Comparison of ENCODE assay signal across 6 cellular contexts in the genomic region with DNA sequence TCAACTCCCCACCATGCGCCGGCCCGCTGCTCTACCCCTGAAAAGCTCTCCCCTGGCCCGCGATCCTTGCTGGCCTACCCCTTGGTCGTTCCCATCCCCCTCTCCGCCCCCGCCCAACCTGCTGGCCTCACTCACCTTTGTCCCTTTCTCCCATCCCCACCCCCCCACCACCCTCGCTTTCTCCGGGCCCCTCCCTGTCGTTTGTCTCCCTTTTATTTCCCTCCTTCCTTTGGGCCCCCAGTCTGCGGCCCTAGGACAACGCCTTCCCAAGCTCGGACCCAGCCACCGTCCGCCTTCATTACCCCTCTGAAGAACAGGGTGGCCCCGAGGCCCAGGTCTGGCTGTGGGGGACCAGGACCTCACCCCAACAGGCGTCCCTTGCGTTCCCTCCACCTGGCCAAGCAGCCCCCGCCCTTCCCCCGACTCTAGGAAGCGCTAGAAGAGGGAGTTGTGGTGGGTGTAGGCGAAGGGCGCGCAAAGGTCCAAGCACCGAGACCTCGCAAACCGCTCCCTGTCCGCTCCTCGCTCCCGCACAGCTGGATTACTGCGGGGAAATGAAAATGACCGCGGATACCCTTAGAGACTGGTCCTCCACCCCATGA. TPM values are rescaled to one million over a fixed set of nuclear protein-coding genes. Genes with fewer than 3 reads are reported as not detected.
DNase-seq lines count a peak whose midpoint lies in the region; ATAC-seq and TF ChIP-seq lines count a peak whose summit lies in the region.

No MANE protein-coding gene starts in this region.

- ATAC-seq in activated B cell treated with CpG ODN at 0.5 μM for 24 hours (ENCODE audit: low read depth) (no peak), lower lobe of right lung (peak in 1 of 2 donors; percentile 1), HG03108 (IDR thresholded peaks at IDR 0.05; ENCODE audit: unreplicated experiment) (no peak), HG02759 (IDR thresholded peaks at IDR 0.05; ENCODE audit: unreplicated experiment) (no peak)

- no peaks in the 10 kb centered on the region for H3K36me3 ChIP-seq in lower lobe of right lung

- no peaks in the 10 kb centered on the region for H3K9me3 ChIP-seq in lower lobe of right lung

- CTCF ChIA-PET in activated B cell treated with CpG ODN at 0.5 μM for 24 hours (lab: Charles Lee) = interaction anchor here (0.7 to 3.7 kb wide), 18 partner anchors 7 to 265 kb away, joined by 3 to 64 read pairs (median 6); a partner anchor contains a TSS

- H3K4me1 ChIP-seq in lower lobe of right lung = peaks cover 45% of the 10 kb centered on the region

- no peak for DNase-seq in AG09309 (ENCODE audit: low read depth)
- DNase-seq in activated B cell treated with CpG ODN at 0.5 μM for 24 hours = no peak
- no peak for DNase-seq in lower lobe of right lung
- DNase-seq in stimulated activated CD4-positive, alpha-beta T cell treated with anti-CD3 and anti-CD28 coated beads, Interleukin-12 subunit alpha, Interleukin-12 subunit beta, amount 100 ng/mL, for 4 hours = no peak

- TF ChIP-seq CTCF in AG09309 (IDR thresholded peaks at IDR 0.05; ENCODE audit: control insufficient read depth, insufficient read depth, low read depth, low read length, missing control alignments) = no peak
- no peak for TF ChIP-seq CTCF in activated B cell treated with CpG ODN at 0.5 μM for 24 hours (IDR thresholded peaks at IDR 0.05)
- TF ChIP-seq CTCF in lower lobe of right lung (IDR thresholded peaks at IDR 0.05) = no peak

- POLR2A ChIA-PET in activated B cell treated with CpG ODN at 0.5 μM for 24 hours (lab: Charles Lee) = interaction anchor here (0.5 to 5.1 kb wide), 28 partner anchors 9 to 717 kb away, joined by 3 to 73 read pairs (median 6); a partner anchor contains a TSS

- H3K27me3 ChIP-seq in lower lobe of right lung (ENCODE audit: low read depth) = no peaks in the 10 kb centered on the region

- H3K36me3 Mint-ChIP-seq in activated B cell treated with CpG ODN at 0.5 μM for 24 hours (ENCODE audit: low read depth) = no peaks in the 10 kb centered on the region

- H3K27me3 Mint-ChIP-seq in activated B cell treated with CpG ODN at 0.5 μM for 24 hours = no peaks in the 10 kb centered on the region

- no peaks in the 10 kb centered on the region for H3K9me3 Mint-ChIP-seq in activated B cell treated with CpG ODN at 0.5 μM for 24 hours

- intact Hi-C loops in activated B cell treated with CpG ODN at 0.5 μM for 24 hours (cut with micrococcal nuclease) = loop anchor here (1.0 to 5.0 kb wide), 6 partner anchors 18 to 161 kb away; a partner anchor contains a TSS
- intact Hi-C loops in lower lobe of right lung (cut with DNase I) = no loop called here

- H3K4me3 ChIP-seq in AG09309 (ENCODE audit: control insufficient read depth, low read depth, low read length) (peak overlapping the region; percentile 20), lower lobe of right lung (peak overlapping the region; percentile 52)

- H3K4me3 Mint-ChIP-seq in activated B cell treated with CpG ODN at 0.5 μM for 24 hours = peak overlapping the region; percentile 86

- peaks cover 61% of the 10 kb centered on the region for H3K4me1 Mint-ChIP-seq in activated B cell treated with CpG ODN at 0.5 μM for 24 hours

- H3K27ac Mint-ChIP-seq in activated B cell treated with CpG ODN at 0.5 μM for 24 hours = peak overlapping the region; percentile 92

- H3K27ac ChIP-seq in lower lobe of right lung = peak overlapping the region; percentile 66

RNA-seq across cellular contexts. Expression of a gene that starts 6.9 kb away (rescaled TPM):
- total RNA-seq in activated B cell treated with CpG ODN at 0.5 μM for 24 hours (30.8 and 33.7 TPM in 2 replicates), lower lobe of right lung (157 TPM)

RNA-seq across cellular contexts. Expression of a gene that starts 7.6 kb away (rescaled TPM):
- total RNA-seq in activated B cell treated with CpG ODN at 0.5 μM for 24 hours = 142 and 150 TPM in 2 replicates
- total RNA-seq in lower lobe of right lung = 65.2 TPM

RNA-seq across cellular contexts. Expression of a gene that starts 14.3 kb away (rescaled TPM):
- 3.4 and 4.1 TPM in 2 replicates for total RNA-seq in activated B cell treated with CpG ODN at 0.5 μM for 24 hours
- 124 TPM for total RNA-seq in lower lobe of right lung

RNA-seq across cellular contexts. Expression of a gene that starts 49.4 kb away (rescaled TPM):
- total RNA-seq in activated B cell treated with CpG ODN at 0.5 μM for 24 hours = 83.2 and 83.3 TPM in 2 replicates
- total RNA-seq in lower lobe of right lung = 134 TPM

RNA-seq across cellular contexts. Expression of a gene that starts 55.6 kb away (rescaled TPM):
- total RNA-seq in activated B cell treated with CpG ODN at 0.5 μM for 24 hours (174 and 190 TPM in 2 replicates), lower lobe of right lung (115 TPM)

Comparison
In these comparisons a context has a peak if more than half of its experiments do, and no peak if none do; other contexts are left out.
1. RNA of a gene that starts 14.3 kb away (total RNA-seq): 124 TPM in lower lobe of right lung (single experiment); 3.4 to 4.1 TPM in activated B cell treated with CpG ODN at 0.5 μM for 24 hours; every median in the first group is over 10 times any median in the second.